Comparison of ENCODE assay signal across 28 cellular contexts in genomic region chr11:70007796-70008195, GRCh38.
"Had no signal": no experiment of that assay in that cellular context is flagged by ENCODE, and none has a peak within 500 bp of the region (broad histone marks: within the 10 kb centered on the region; RNA-seq: fewer than 3 reads in every experiment).

No MANE protein-coding gene starts in this region.

- ATAC-seq: natural killer cell; psoas muscle; right cardiac atrium; right lobe of liver; stimulated activated effector memory CD8-positive, alpha-beta T cell treated with anti-CD3 and anti-CD28 coated beads, Interleukin-12 subunit alpha, Interleukin-12 subunit beta, amount 100 ng/mL, for 72 hours; stimulated activated naive B cell treated with anti-CD40 and anti-IgM and Interleukin-4, amounts not matched to agents 10 μg/mL and 1 μg/mL and 100 μg/mL, for 72 hours had no signal

- H3K36me3 Mint-ChIP-seq: natural killer cell; neural progenitor cell; stimulated activated effector memory CD8-positive, alpha-beta T cell treated with anti-CD3 and anti-CD28 coated beads, Interleukin-12 subunit alpha, Interleukin-12 subunit beta, amount 100 ng/mL, for 72 hours; stimulated activated naive B cell treated with anti-CD40 and anti-IgM and Interleukin-4, amounts not matched to agents 10 μg/mL and 1 μg/mL and 100 μg/mL, for 72 hours had no signal

- DNase-seq: natural killer cell; occipital lobe; ovary; psoas muscle; right cardiac atrium; sigmoid colon; stimulated activated CD4-positive, alpha-beta T cell treated with anti-CD3 and anti-CD28 coated beads, Interleukin-15, amount 100 ng/mL, for 24 hours; stimulated activated CD4-positive, alpha-beta T cell treated with anti-CD3 and anti-CD28 coated beads, Interleukin-2, amount 100 ng/mL, for 24 hours; stimulated activated CD4-positive, alpha-beta T cell treated with anti-CD3 and anti-CD28 coated beads, Interleukin-2, amount 100 ng/mL, for 48 hours; stimulated activated CD4-positive, alpha-beta T cell treated with anti-CD3 and anti-CD28 coated beads, Interleukin-4, amount 100 ng/mL, for 24 hours; stimulated activated naive B cell treated with anti-CD40 and anti-IgM and Interleukin-4, amounts not matched to agents 10 μg/mL and 1 μg/mL and 100 μg/mL, for 72 hours; stimulated activated naive CD4-positive, alpha-beta T cell treated with Interleukin-2 at 50 U/mL for 16 hours; stomach; trophoblast cell; upper lobe of left lung had no signal

- FAIRE-seq: urothelium cell line had no signal

- H3K9me3 Mint-ChIP-seq: natural killer cell; nephron; neural progenitor cell; stimulated activated effector memory CD8-positive, alpha-beta T cell treated with anti-CD3 and anti-CD28 coated beads, Interleukin-12 subunit alpha, Interleukin-12 subunit beta, amount 100 ng/mL, for 72 hours; stimulated activated naive B cell treated with anti-CD40 and anti-IgM and Interleukin-4, amounts not matched to agents 10 μg/mL and 1 μg/mL and 100 μg/mL, for 72 hours; stimulated activated naive CD8-positive, alpha-beta T cell treated with anti-CD3 and anti-CD28 coated beads, Interleukin-15, Interleukin-2, amounts not matched to agents 100 ng/mL and 50 ng/mL, for 24 hours had no signal

- H3K4me2 ChIP-seq: neural progenitor cell had no signal

- H3K27me3 ChIP-seq: ovary, right lobe of liver, sigmoid colon, thyroid gland, tibial nerve, upper lobe of left lung, vagina had no signal

- H3K79me2 ChIP-seq: parathyroid adenoma had no signal

- H3K27ac ChIP-seq: neural progenitor cell, ovary, parathyroid adenoma, psoas muscle, right lobe of liver, sigmoid colon, skin epidermis, stomach, thyroid gland, tibial nerve, upper lobe of left lung, vagina had no signal

- H3K4me1 ChIP-seq: neural progenitor cell, parathyroid adenoma, psoas muscle, right lobe of liver, sigmoid colon, tibial nerve, vagina had no signal

- H3K27ac Mint-ChIP-seq: natural killer cell; nephron; neural progenitor cell; progenitor cell of endocrine pancreas; stimulated activated effector memory CD8-positive, alpha-beta T cell treated with anti-CD3 and anti-CD28 coated beads, Interleukin-12 subunit alpha, Interleukin-12 subunit beta, amount 100 ng/mL, for 72 hours; stimulated activated naive B cell treated with anti-CD40 and anti-IgM and Interleukin-4, amounts not matched to agents 10 μg/mL and 1 μg/mL and 100 μg/mL, for 72 hours; stimulated activated naive CD8-positive, alpha-beta T cell treated with anti-CD3 and anti-CD28 coated beads, Interleukin-15, Interleukin-2, amounts not matched to agents 100 ng/mL and 50 ng/mL, for 24 hours had no signal

- H3K4me3 Mint-ChIP-seq: natural killer cell; nephron; neural progenitor cell; stimulated activated effector memory CD8-positive, alpha-beta T cell treated with anti-CD3 and anti-CD28 coated beads, Interleukin-12 subunit alpha, Interleukin-12 subunit beta, amount 100 ng/mL, for 72 hours; stimulated activated naive B cell treated with anti-CD40 and anti-IgM and Interleukin-4, amounts not matched to agents 10 μg/mL and 1 μg/mL and 100 μg/mL, for 72 hours; stimulated activated naive CD8-positive, alpha-beta T cell treated with anti-CD3 and anti-CD28 coated beads, Interleukin-15, Interleukin-2, amounts not matched to agents 100 ng/mL and 50 ng/mL, for 24 hours had no signal

- H2AFZ ChIP-seq: neural progenitor cell, parathyroid adenoma had no signal

- H3K4me3 ChIP-seq: neural progenitor cell, ovary, psoas muscle, right lobe of liver, sigmoid colon, skin epidermis, stomach, thoracic aorta, thyroid gland, tibial nerve, upper lobe of left lung, vagina had no signal

- H3K27me3 Mint-ChIP-seq: stimulated activated naive B cell treated with anti-CD40 and anti-IgM and Interleukin-4, amounts not matched to agents 10 μg/mL and 1 μg/mL and 100 μg/mL, for 72 hours had no signal

- H3K36me3 ChIP-seq: neural progenitor cell, ovary, right lobe of liver, sigmoid colon, stomach, thoracic aorta, thyroid gland, tibial nerve, upper lobe of left lung, vagina had no signal

- H3K4me1 Mint-ChIP-seq: natural killer cell, nephron, neural progenitor cell had no signal

- H3K9ac ChIP-seq: neural progenitor cell, parathyroid adenoma had no signal

- H3K9me3 ChIP-seq: ovary, psoas muscle, right lobe of liver, sigmoid colon, stomach, thoracic aorta, thyroid gland, tibial nerve, upper lobe of left lung, vagina had no signal
